In genomic region chr9:12784461-12785250, GRCh38 we compare ENCODE assay signal across 8 cellular contexts. TPM values are rescaled to one million over a fixed set of nuclear protein-coding genes. Genes with fewer than 3 reads are reported as not detected.
DNase-seq lines count a peak whose midpoint lies in the region; ATAC-seq and TF ChIP-seq lines count a peak whose summit lies in the region.

No MANE protein-coding gene starts in this region.

- ATAC-seq in GM21360 (IDR thresholded peaks at IDR 0.05; ENCODE audit: unreplicated experiment): peak; percentile 92

- TF ChIP-seq CTCF in epithelial cell of esophagus (IDR thresholded peaks at IDR 0.05; ENCODE audit: insufficient read depth, low read depth, low read length, missing control alignments): no peak
- no peak for TF ChIP-seq CTCF in GM10266 (IDR thresholded peaks at IDR 0.05; ENCODE audit: control insufficient read depth, insufficient read depth, low read depth, missing control alignments)

- H3K4me3 ChIP-seq in epithelial cell of esophagus (ENCODE audit: low read length): no peak overlapping the region

- DNase-seq in M059J (ENCODE audit: low read depth) (peak; percentile 100), epithelial cell of esophagus (ENCODE audit: low read depth) (peak; percentile 99), renal cortical epithelial cell (ENCODE audit: low read depth) (peak; percentile 100), NOMO-1 (lab: John Stamatoyannopoulos, UW; ENCODE audit: unreplicated experiment in 2 of 2) (no peak), GM10266 (ENCODE audit: extremely low spot score) (no peak)
- DNase-seq in stimulated activated CD4-positive, alpha-beta T cell treated with anti-CD3 and anti-CD28 coated beads, Interleukin-4, amount 100 ng/mL, for 24 hours: no peak
- no peak for DNase-seq in stimulated activated CD4-positive, alpha-beta T cell treated with anti-CD3 and anti-CD28 coated beads, Interleukin-2, amount 100 ng/mL, for 48 hours

RNA-seq across cellular contexts. Expression of gene LURAP1L, which starts 9.8 kb away (rescaled TPM):
- total RNA-seq in M059J (2014; rRNA removed; shearing (Covaris generic)): 1.2 and 3.2 TPM in 2 replicates
- total RNA-seq in renal cortical epithelial cell: 7.3 and 9.4 TPM in 2 replicates

Comparison
In these comparisons a context has a peak if more than half of its experiments do, and no peak if none do; other contexts are left out.
1. DNase-seq: peak in M059J (single experiment), epithelial cell of esophagus (single experiment) and renal cortical epithelial cell (single experiment); none in stimulated activated CD4-positive, alpha-beta T cell treated with anti-CD3 and anti-CD28 coated beads, Interleukin-4, amount 100 ng/mL, for 24 hours (single experiment), NOMO-1 (0 of 2), GM10266 (single experiment) and stimulated activated CD4-positive, alpha-beta T cell treated with anti-CD3 and anti-CD28 coated beads, Interleukin-2, amount 100 ng/mL, for 48 hours (0 of 2).